ENCODE assay signal across 7 cellular contexts in the genomic region with DNA sequence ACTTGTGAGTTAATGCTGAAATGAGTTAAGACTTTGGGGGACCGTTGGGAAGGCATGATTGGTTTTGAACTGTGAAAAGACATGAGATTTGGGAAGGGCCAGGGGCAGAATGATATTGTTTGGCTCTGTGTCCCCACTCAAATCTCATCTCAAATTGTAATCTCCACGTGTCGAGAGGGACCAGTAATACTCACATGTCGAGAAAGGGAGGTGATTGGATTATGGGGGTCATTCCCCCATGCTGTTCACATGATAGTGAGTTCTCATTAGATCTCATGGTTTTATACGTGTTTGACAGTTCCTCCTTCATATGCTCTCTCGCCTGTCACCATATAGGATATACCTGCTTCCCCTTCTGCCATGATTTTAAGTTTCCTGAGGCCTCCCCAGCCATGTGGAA. TPM values are rescaled to one million over a fixed set of nuclear protein-coding genes. Genes with fewer than 3 reads are reported as not detected.
"Had no signal": no experiment of that assay in that cellular context is flagged by ENCODE, and none has a peak within 500 bp of the region (broad histone marks: within the 10 kb centered on the region; RNA-seq: fewer than 3 reads in every experiment).

No MANE protein-coding gene starts in this region.

RNA-seq across cellular contexts. Expression of gene HTR1F, which starts 21.0 kb away (rescaled TPM):
- total RNA-seq: dermis blood vessel endothelial cell, dermis microvascular lymphatic vessel endothelial cell, endothelial cell of umbilical vein, epithelial cell of proximal tubule, esophagus mucosa, fibroblast of lung, foreskin keratinocyte had no signal
- polyA plus RNA-seq: endothelial cell of umbilical vein, foreskin keratinocyte had no signal
